11 cellular contexts compared by ENCODE assay signal in genomic region chr16:64416232-64417010, GRCh38.
DNase-seq lines count a peak whose midpoint lies in the region; ATAC-seq and TF ChIP-seq lines count a peak whose summit lies in the region.
"Had no signal": no experiment of that assay in that cellular context is flagged by ENCODE, and none has a peak within 500 bp of the region (broad histone marks: within the 10 kb centered on the region; RNA-seq: fewer than 3 reads in every experiment).

No MANE protein-coding gene starts in this region.

- no peaks in the 10 kb centered on the region for H3K36me3 Mint-ChIP-seq in brain
- H3K36me3 Mint-ChIP-seq: activated naive CD4-positive, alpha-beta T cell treated with anti-CD3 and anti-CD28 coated beads, Interleukin-2, amount 10 ng/mL, durations not matched to agents 7 days and 5 days; mesothelial cell of epicardium; stimulated activated naive B cell treated with anti-CD40 and anti-IgM and Interleukin-4, amounts not matched to agents 10 μg/mL and 1 μg/mL and 100 μg/mL, for 72 hours had no signal

- H3K9me3 Mint-ChIP-seq in brain = peaks cover 0 to 20% (median 2%) of the 10 kb centered on the region in 5 experiments

- H3K4me3 ChIP-seq in AG10803 (ENCODE audit: low read length) = peak overlapping the region; percentile 30

- peak overlapping the region in 4 of 5 experiments; percentile 55 to 79 (median 68) for H3K4me3 Mint-ChIP-seq in brain
- H3K4me3 Mint-ChIP-seq: activated naive CD4-positive, alpha-beta T cell treated with anti-CD3 and anti-CD28 coated beads, Interleukin-2, amount 10 ng/mL, durations not matched to agents 7 days and 5 days; mesothelial cell of epicardium; stimulated activated naive B cell treated with anti-CD40 and anti-IgM and Interleukin-4, amounts not matched to agents 10 μg/mL and 1 μg/mL and 100 μg/mL, for 72 hours had no signal

- peaks cover 24% of the 10 kb centered on the region for H3K4me1 Mint-ChIP-seq in brain
- H3K4me1 Mint-ChIP-seq: activated naive CD4-positive, alpha-beta T cell treated with anti-CD3 and anti-CD28 coated beads, Interleukin-2, amount 10 ng/mL, durations not matched to agents 7 days and 5 days; mesothelial cell of epicardium; stimulated activated naive B cell treated with anti-CD40 and anti-IgM and Interleukin-4, amounts not matched to agents 10 μg/mL and 1 μg/mL and 100 μg/mL, for 72 hours had no signal

- ATAC-seq in GM18511 (IDR thresholded peaks at IDR 0.05; ENCODE audit: unreplicated experiment) (no peak), HG03175 (IDR thresholded peaks at IDR 0.05; ENCODE audit: unreplicated experiment) (no peak), GM19397 (IDR thresholded peaks at IDR 0.05; ENCODE audit: unreplicated experiment) (no peak)
- ATAC-seq: stimulated activated naive B cell treated with anti-CD40 and anti-IgM and Interleukin-4, amounts not matched to agents 10 μg/mL and 1 μg/mL and 100 μg/mL, for 72 hours had no signal

- peaks cover 3% of the 10 kb centered on the region for H3K27me3 Mint-ChIP-seq in brain
- H3K27me3 Mint-ChIP-seq: activated naive CD4-positive, alpha-beta T cell treated with anti-CD3 and anti-CD28 coated beads, Interleukin-2, amount 10 ng/mL, durations not matched to agents 7 days and 5 days; stimulated activated naive B cell treated with anti-CD40 and anti-IgM and Interleukin-4, amounts not matched to agents 10 μg/mL and 1 μg/mL and 100 μg/mL, for 72 hours had no signal

- TF ChIP-seq CTCF in AG10803 (conservative IDR thresholded peaks at IDR 0.05; ENCODE audit: low read length) (no peak), brain (conservative IDR thresholded peaks at IDR 0.05) (no peak)

- peak; percentile 91 for DNase-seq in AG10803 (ENCODE audit: low read depth)
- peak; percentile 79 for DNase-seq in LHCN-M2 (ENCODE audit: low read depth)
- DNase-seq in medulla oblongata (ENCODE audit: extremely low spot score) = peak; percentile 32
- no peak for DNase-seq in Kasumi-1 (lab: John Stamatoyannopoulos, UW)
- DNase-seq: activated naive CD4-positive, alpha-beta T cell treated with anti-CD3 and anti-CD28 coated beads, Interleukin-2, amount 10 ng/mL, durations not matched to agents 7 days and 5 days; stimulated activated naive B cell treated with anti-CD40 and anti-IgM and Interleukin-4, amounts not matched to agents 10 μg/mL and 1 μg/mL and 100 μg/mL, for 72 hours had no signal

- H3K27ac Mint-ChIP-seq in brain = peak overlapping the region in 4 of 5 experiments; percentile 17 to 94 (median 76)
- H3K27ac Mint-ChIP-seq: activated naive CD4-positive, alpha-beta T cell treated with anti-CD3 and anti-CD28 coated beads, Interleukin-2, amount 10 ng/mL, durations not matched to agents 7 days and 5 days; mesothelial cell of epicardium; stimulated activated naive B cell treated with anti-CD40 and anti-IgM and Interleukin-4, amounts not matched to agents 10 μg/mL and 1 μg/mL and 100 μg/mL, for 72 hours had no signal

Comparison
In these comparisons a context has a peak if more than half of its experiments do, and no peak if none do; other contexts are left out.
1. DNase-seq: peak in AG10803 (single experiment), LHCN-M2 (single experiment) and medulla oblongata (single experiment); none in Kasumi-1 (0 of 2).